ENCODE assay signal across 17 cellular contexts in genomic region chr1:166888710-166889109, GRCh38.
"Had no signal": no experiment of that assay in that cellular context is flagged by ENCODE, and none has a peak within 500 bp of the region (broad histone marks: within the 10 kb centered on the region; RNA-seq: fewer than 3 reads in every experiment).

No MANE protein-coding gene starts in this region.

- H3K27ac ChIP-seq: foreskin keratinocyte, left lung, right atrium auricular region, tibial artery had no signal

- H3K36me3 ChIP-seq: left lung, right atrium auricular region, tibial artery had no signal

- DNase-seq: activated CD4-positive, alpha-beta memory T cell treated with anti-CD3 and anti-CD28 coated beads for 36 hours; activated CD4-positive, alpha-beta T cell treated with anti-CD3 and anti-CD28 coated beads for 36 hours; activated gamma-delta T cell treated with Interleukin-2 at 50 U/mL for 16 hours; amniotic stem cell; cortex of kidney; effector CD4-positive, alpha-beta T cell; foreskin keratinocyte; glutamatergic neuron; kidney; left lung; mucosa of descending colon; naive thymus-derived CD4-positive, alpha-beta T cell; stimulated activated CD4-positive, alpha-beta T cell treated with anti-CD3 and anti-CD28 coated beads, Interleukin-2, amount 100 ng/mL, for 48 hours; tibial artery had no signal

- H3K36me3 Mint-ChIP-seq: activated CD4-positive, alpha-beta memory T cell treated with anti-CD3 and anti-CD28 coated beads for 36 hours; activated naive CD8-positive, alpha-beta T cell; stimulated activated memory B cell treated with anti-CD40 and anti-IgM and Interleukin-4, amounts not matched to agents 10 μg/mL and 1 μg/mL and 100 μg/mL, for 72 hours had no signal

- ATAC-seq: activated CD4-positive, alpha-beta T cell treated with anti-CD3 and anti-CD28 coated beads for 36 hours; foreskin keratinocyte; left lung; mucosa of descending colon; naive thymus-derived CD4-positive, alpha-beta T cell; stimulated activated memory B cell treated with anti-CD40 and anti-IgM and Interleukin-4, amounts not matched to agents 10 μg/mL and 1 μg/mL and 100 μg/mL, for 72 hours had no signal

- H3K27ac Mint-ChIP-seq: activated CD4-positive, alpha-beta memory T cell treated with anti-CD3 and anti-CD28 coated beads for 36 hours; activated CD4-positive, alpha-beta T cell treated with anti-CD3 and anti-CD28 coated beads for 36 hours; activated naive CD8-positive, alpha-beta T cell; naive thymus-derived CD4-positive, alpha-beta T cell; stimulated activated memory B cell treated with anti-CD40 and anti-IgM and Interleukin-4, amounts not matched to agents 10 μg/mL and 1 μg/mL and 100 μg/mL, for 72 hours had no signal

- H3K4me3 ChIP-seq: left lung, mucosa of descending colon, right atrium auricular region, tibial artery had no signal

- H3K9me3 Mint-ChIP-seq: activated CD4-positive, alpha-beta memory T cell treated with anti-CD3 and anti-CD28 coated beads for 36 hours; stimulated activated memory B cell treated with anti-CD40 and anti-IgM and Interleukin-4, amounts not matched to agents 10 μg/mL and 1 μg/mL and 100 μg/mL, for 72 hours had no signal

- H3K4me3 Mint-ChIP-seq: activated CD4-positive, alpha-beta memory T cell treated with anti-CD3 and anti-CD28 coated beads for 36 hours; activated CD4-positive, alpha-beta T cell treated with anti-CD3 and anti-CD28 coated beads for 36 hours; activated naive CD8-positive, alpha-beta T cell; naive thymus-derived CD4-positive, alpha-beta T cell; stimulated activated memory B cell treated with anti-CD40 and anti-IgM and Interleukin-4, amounts not matched to agents 10 μg/mL and 1 μg/mL and 100 μg/mL, for 72 hours had no signal

- H3K9me3 ChIP-seq: left lung, mucosa of descending colon, right atrium auricular region, tibial artery had no signal
